ENCODE assay signal across 8 cellular contexts in the genomic region with DNA sequence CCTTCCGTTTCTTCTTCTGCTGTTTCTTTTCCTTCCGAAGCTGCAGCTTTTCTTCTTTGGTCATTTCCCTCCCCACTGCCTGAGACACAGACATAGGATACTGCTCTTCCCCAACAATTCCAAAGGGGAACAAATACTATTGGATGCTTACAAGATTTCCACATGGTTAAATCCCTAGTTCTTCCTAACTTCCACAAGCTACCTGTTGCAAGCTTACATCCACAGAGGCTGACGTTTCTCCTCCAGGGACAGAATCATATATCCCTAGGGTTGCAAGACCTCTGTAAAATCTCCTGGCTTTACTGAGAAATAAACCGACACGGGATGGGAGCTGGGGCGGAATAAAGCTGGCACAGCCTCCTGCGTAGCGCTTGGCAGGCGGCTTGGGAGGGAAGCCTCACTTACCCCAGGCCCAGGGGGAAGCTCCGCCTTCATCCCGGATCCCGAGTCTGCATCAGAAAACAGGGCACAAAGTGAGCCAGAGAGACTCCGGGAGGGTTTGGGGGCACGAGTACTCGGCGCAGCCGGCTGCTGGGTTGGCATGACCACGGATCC. TPM values are rescaled to one million over a fixed set of nuclear protein-coding genes. Genes with fewer than 3 reads are reported as not detected.
DNase-seq lines count a peak whose midpoint lies in the region; ATAC-seq and TF ChIP-seq lines count a peak whose summit lies in the region.

No MANE protein-coding gene starts in this region.

- H3K36me3 Mint-ChIP-seq in naive thymus-derived CD8-positive, alpha-beta T cell, result peaks cover 4 to 60% (median 14%) of the 10 kb centered on the region in 3 donors

- H3K27ac ChIP-seq in 22Rv1 (peak overlapping the region; percentile 80), HUES48 (ENCODE audit: low read depth, low read length) (peak overlapping the region; percentile 77)

- H3K4me3 ChIP-seq in HUES48 (ENCODE audit: low read depth, low read length) (peak overlapping the region; percentile 73), WI38 (ENCODE audit: low read depth, low read length) (peak overlapping the region; percentile 94), fibroblast of mammary gland (ENCODE audit: control insufficient read depth, low read depth, low read length) (peak overlapping the region; percentile 93)

- H3K9me3 ChIP-seq in HUES48 (ENCODE audit: control insufficient read depth, insufficient read depth, low read length), result no peaks in the 10 kb centered on the region

- DNase-seq in GM03348 (ENCODE audit: low spot score) (peak; percentile 88), fibroblast of mammary gland (ENCODE audit: low read depth) (peak; percentile 59)
- DNase-seq in naive thymus-derived CD8-positive, alpha-beta T cell, result no peak

- no peak for ATAC-seq in naive thymus-derived CD8-positive, alpha-beta T cell
- ATAC-seq in GM21423 (IDR thresholded peaks at IDR 0.05; ENCODE audit: unreplicated experiment), result no peak
- no peak for ATAC-seq in GM18520 (IDR thresholded peaks at IDR 0.05; ENCODE audit: unreplicated experiment)

- peak overlapping the region; percentile 89 to 99 (median 97) for H3K27ac Mint-ChIP-seq in naive thymus-derived CD8-positive, alpha-beta T cell

- no peaks in the 10 kb centered on the region for H3K27me3 Mint-ChIP-seq in naive thymus-derived CD8-positive, alpha-beta T cell

- H3K9me3 Mint-ChIP-seq in naive thymus-derived CD8-positive, alpha-beta T cell, result no peaks in the 10 kb centered on the region

- POLR2A ChIA-PET in naive thymus-derived CD8-positive, alpha-beta T cell (lab: Charles Lee), result interaction anchor here (1.1 to 5.6 kb wide), 9 partner anchors 11 to 298 kb away, joined by 3 to 71 read pairs (median 7); a partner anchor contains a TSS

- peak overlapping the region; percentile 73 for H3K9ac ChIP-seq in HUES48 (ENCODE audit: low read depth, low read length)

- peaks cover 3% of the 10 kb centered on the region; the same call in 1 of the 2 replicates for H3K4me1 ChIP-seq in HUES48 (ENCODE audit: control insufficient read depth, insufficient read depth, low read length)

- peak overlapping the region; percentile 84 to 100 (median 96) for H3K4me3 Mint-ChIP-seq in naive thymus-derived CD8-positive, alpha-beta T cell

- no peaks in the 10 kb centered on the region for H3K27me3 ChIP-seq in HUES48 (ENCODE audit: control insufficient read depth, insufficient read depth, low read length)

- peaks cover 25 to 43% (median 42%) of the 10 kb centered on the region in 4 donors for H3K4me1 Mint-ChIP-seq in naive thymus-derived CD8-positive, alpha-beta T cell

- TF ChIP-seq CTCF in 22Rv1 (IDR thresholded peaks at IDR 0.05) (no peak), WI38 (IDR thresholded peaks at IDR 0.05; ENCODE audit: low read depth, low read length) (no peak), fibroblast of mammary gland (conservative IDR thresholded peaks at IDR 0.05; ENCODE audit: control insufficient read depth, insufficient read depth, low read depth, low read length) (no peak)

- H3K36me3 ChIP-seq in HUES48 (ENCODE audit: control insufficient read depth, insufficient read depth, low read length), result peaks cover 61% of the 10 kb centered on the region

RNA-seq across cellular contexts. Expression of a gene that starts 0.6 kb away (rescaled TPM):
- 10 to 100 TPM; 54.9 to 55.5 TPM for total RNA-seq in naive thymus-derived CD8-positive, alpha-beta T cell
- 10 to 100 TPM; 26.4 to 41.2 (median 30.0) TPM for polyA plus RNA-seq in naive thymus-derived CD8-positive, alpha-beta T cell

RNA-seq across cellular contexts. Expression of a gene that starts 0.9 kb away (rescaled TPM):
- 100 to 1,000 TPM; 121 to 122 TPM for total RNA-seq in naive thymus-derived CD8-positive, alpha-beta T cell
- polyA plus RNA-seq in naive thymus-derived CD8-positive, alpha-beta T cell, result 100 to 1,000 TPM; 200 to 217 (median 215) TPM

RNA-seq across cellular contexts. Expression of a gene that starts 11.0 kb away (rescaled TPM):
- 10 to 100 TPM; 18.6 to 18.8 TPM for total RNA-seq in naive thymus-derived CD8-positive, alpha-beta T cell
- polyA plus RNA-seq in naive thymus-derived CD8-positive, alpha-beta T cell, result 1 to 10 TPM; 2.0 to 6.0 (median 2.5) TPM

RNA-seq across cellular contexts. Expression of a gene that starts 13.0 kb away (rescaled TPM):
- 100 to 1,000 TPM in 1 of 2 experiments, 10 to 100 TPM in 1; 96.5 to 105 TPM for total RNA-seq in naive thymus-derived CD8-positive, alpha-beta T cell
- 10 to 100 TPM; 26.2 to 46.1 (median 31.3) TPM for polyA plus RNA-seq in naive thymus-derived CD8-positive, alpha-beta T cell

RNA-seq across cellular contexts. Expression of a gene that starts 39.8 kb away (rescaled TPM):
- 10 to 100 TPM; 46.3 to 48.4 TPM for total RNA-seq in naive thymus-derived CD8-positive, alpha-beta T cell
- 10 to 100 TPM; 57.1 to 85.2 (median 66.1) TPM for polyA plus RNA-seq in naive thymus-derived CD8-positive, alpha-beta T cell

Comparison
In these comparisons a context has a peak if more than half of its experiments do, and no peak if none do; other contexts are left out.
1. DNase-seq: peak in GM03348 (single experiment) and fibroblast of mammary gland (single experiment); none in naive thymus-derived CD8-positive, alpha-beta T cell (0 of 10).
2. Peak in every context shown above with its lines, with median percentiles within 50 percentile points of each other: H3K4me3 ChIP-seq.